8 cellular contexts compared by ENCODE assay signal in genomic region chr1:6614953-6615785, GRCh38. TPM values are rescaled to one million over a fixed set of nuclear protein-coding genes. Genes with fewer than 3 reads are reported as not detected.
DNase-seq lines count a peak whose midpoint lies in the region; ATAC-seq and TF ChIP-seq lines count a peak whose summit lies in the region.

No MANE protein-coding gene starts in this region.

- H3K4me1 ChIP-seq in rectal smooth muscle tissue (ENCODE audit: control insufficient read depth, insufficient read depth, low read length) = peaks cover 4% of the 10 kb centered on the region

- H3K27me3 Mint-ChIP-seq in T-helper 17 cell = no peaks in the 10 kb centered on the region

- peak overlapping the region; percentile 62 for H3K4me3 Mint-ChIP-seq in T-helper 17 cell

- peak overlapping the region; percentile 93 for H3K4me3 ChIP-seq in GM08714 (ENCODE audit: low read length)
- H3K4me3 ChIP-seq in fibroblast of mammary gland (ENCODE audit: control insufficient read depth, low read depth, low read length) = peak overlapping the region; percentile 61
- H3K4me3 ChIP-seq in rectal smooth muscle tissue (ENCODE audit: low read length) = peak overlapping the region; percentile 41

- peaks cover 22% of the 10 kb centered on the region for H3K4me1 Mint-ChIP-seq in T-helper 17 cell

- H3K27me3 ChIP-seq in rectal smooth muscle tissue (ENCODE audit: control insufficient read depth, insufficient read depth, low read length) = no peaks in the 10 kb centered on the region

- H3K9ac ChIP-seq in rectal smooth muscle tissue (ENCODE audit: low read length) = no peak overlapping the region

- no peaks in the 10 kb centered on the region for H3K36me3 Mint-ChIP-seq in T-helper 17 cell (ENCODE audit: low read depth)

- DNase-seq in T-helper 17 cell (no peak), fibroblast of mammary gland (ENCODE audit: low read depth) (no peak), NCI-H1694 (lab: John Stamatoyannopoulos, UW) (no peak), HK-2 (ENCODE audit: unreplicated experiment) (no peak)
- DNase-seq in stimulated activated CD8-positive, alpha-beta memory T cell treated with anti-CD3 and anti-CD28 coated beads, Interleukin-4, amount 100 ng/mL, for 48 hours = no peak

- H3K27ac Mint-ChIP-seq in T-helper 17 cell = peak overlapping the region; percentile 63

- TF ChIP-seq CTCF in fibroblast of mammary gland (conservative IDR thresholded peaks at IDR 0.05; ENCODE audit: control insufficient read depth, insufficient read depth, low read depth, low read length) = no peak

- peaks cover 5% of the 10 kb centered on the region for H3K36me3 ChIP-seq in rectal smooth muscle tissue (ENCODE audit: control insufficient read depth, insufficient read depth, low read length)

- no peak for ATAC-seq in T-helper 17 cell
- no peak for ATAC-seq in HG02885 (IDR thresholded peaks at IDR 0.05; ENCODE audit: poor library complexity, unreplicated experiment)

- H3K9me3 ChIP-seq in T-helper 17 cell (ENCODE audit: control insufficient read depth, low read length, poor library complexity, severe bottlenecking) = no peaks in the 10 kb centered on the region

- peak overlapping the region; percentile 74 for H3K27ac ChIP-seq in rectal smooth muscle tissue (ENCODE audit: low read depth, low read length)

RNA-seq across cellular contexts. Expression of gene PHF13, which starts 1.6 kb away (rescaled TPM):
- 1 to 10 TPM; 5.9 to 8.0 TPM for total RNA-seq in T-helper 17 cell

RNA-seq across cellular contexts. Expression of gene THAP3, which starts 9.5 kb away (rescaled TPM):
- total RNA-seq in T-helper 17 cell = 10 to 100 TPM; 13.3 to 14.0 TPM

RNA-seq across cellular contexts. Expression of gene KLHL21, which starts 12.5 kb away (rescaled TPM):
- 10 to 100 TPM; 26.1 to 33.8 TPM for total RNA-seq in T-helper 17 cell

RNA-seq across cellular contexts. Expression of gene ZBTB48, which starts 35.4 kb away (rescaled TPM):
- total RNA-seq in T-helper 17 cell = 10 to 100 TPM; 34.0 to 34.2 TPM

Comparison
In these comparisons a context has a peak if more than half of its experiments do, and no peak if none do; other contexts are left out.
1. H3K4me3 ChIP-seq: peak in every context shown above with its lines; median percentile 93 in GM08714; 61 in fibroblast of mammary gland; 41 in rectal smooth muscle tissue.